9 cellular contexts compared by ENCODE assay signal in genomic region chr1:228058981-228059535, GRCh38. TPM values are rescaled to one million over a fixed set of nuclear protein-coding genes. Genes with fewer than 3 reads are reported as not detected.
DNase-seq lines count a peak whose midpoint lies in the region; ATAC-seq and TF ChIP-seq lines count a peak whose summit lies in the region.
"Had no signal": no experiment of that assay in that cellular context is flagged by ENCODE, and none has a peak within 500 bp of the region (broad histone marks: within the 10 kb centered on the region; RNA-seq: fewer than 3 reads in every experiment).

No MANE protein-coding gene starts in this region.

- no peaks in the 10 kb centered on the region for H3K36me3 Mint-ChIP-seq in Caco-2 (ENCODE audit: insufficient read depth, unreplicated experiment)

- H4K20me1 ChIP-seq in PC-9 (ENCODE audit: insufficient read depth): no peaks in the 10 kb centered on the region
- no peaks in the 10 kb centered on the region for H4K20me1 ChIP-seq in osteoblast (ENCODE audit: insufficient read depth, low read length)

- intact Hi-C loops in Caco-2 (cut with micrococcal nuclease; ENCODE audit: unreplicated experiment) (no loop called here), PC-9 (cut with micrococcal nuclease; ENCODE audit: unreplicated experiment) (no loop called here), colonic mucosa (cut with DNase I) (no loop called here)

- H3K36me3 ChIP-seq in Caco-2 (ENCODE audit: control insufficient read depth, insufficient read depth, low read length): no peaks in the 10 kb centered on the region
- H3K36me3 ChIP-seq in PC-9 (ENCODE audit: low read depth): no peaks in the 10 kb centered on the region
- H3K36me3 ChIP-seq in colonic mucosa: no peaks in the 10 kb centered on the region
- no peaks in the 10 kb centered on the region for H3K36me3 ChIP-seq in osteoblast (ENCODE audit: insufficient read depth, low read length)
- H3K36me3 ChIP-seq: right lobe of liver had no signal

- H3F3A ChIP-seq in PC-9 (ENCODE audit: insufficient read depth, low read depth): peaks cover 30% of the 10 kb centered on the region

- H3K4me2 ChIP-seq in PC-9: peak overlapping the region; percentile 95; the same call in 1 of the 2 replicates
- no peak overlapping the region for H3K4me2 ChIP-seq in osteoblast (ENCODE audit: insufficient read depth, low read length)

- peak overlapping the region in 1 of 2 donors; percentile 50 for H3K9ac ChIP-seq in colonic mucosa (ENCODE audit: low read depth in 2 of 2, low read length in 2 of 2)

- H3K4me3 ChIP-seq in Caco-2 (ENCODE audit: low read depth, low read length): peak overlapping the region; percentile 60
- no peak overlapping the region for H3K4me3 ChIP-seq in PC-9
- peak overlapping the region; percentile 16 for H3K4me3 ChIP-seq in colonic mucosa
- no peak overlapping the region for H3K4me3 ChIP-seq in osteoblast (ENCODE audit: insufficient read depth, low read length)
- H3K4me3 ChIP-seq: right lobe of liver had no signal

- H3K9me2 ChIP-seq in PC-9 (ENCODE audit: insufficient read depth): no peaks in the 10 kb centered on the region

- no peak overlapping the region for H3K27ac Mint-ChIP-seq in Caco-2 (ENCODE audit: unreplicated experiment)

- CTCF ChIA-PET in Caco-2 (lab: Charles Lee): interaction anchor here (0.6 to 1.7 kb wide), 11 partner anchors 11 to 1651 kb away, joined by 3 to 11 read pairs (median 4); partner anchors contain the start of gene PARP1
- CTCF ChIA-PET in PC-9 (lab: Charles Lee): interaction anchor here (0.6 to 1.8 kb wide), 3 partner anchors 14 to 59 kb away, joined by 3 to 14 read pairs (median 3); no protein-coding TSS in a partner anchor

- no peak for ATAC-seq in GM21390 (IDR thresholded peaks at IDR 0.05; ENCODE audit: unreplicated experiment)

- POLR2A ChIA-PET in Caco-2 (lab: Charles Lee) (interaction anchor here (0.6 to 1.8 kb wide), 3 partner anchors 23 to 62 kb away, joined by 5 to 11 read pairs (median 7); partner anchors contain the start of gene ARF1), PC-9 (lab: Charles Lee; ENCODE audit: unreplicated experiment) (interaction anchor here (0.6 kb wide), 2 partner anchors 106 to 313 kb away, joined by 3 read pairs; partner anchors contain the start of gene IBA57)

- H3K4me1 ChIP-seq in Caco-2 (no peaks in the 10 kb centered on the region), PC-9 (replicated peaks; ENCODE audit: insufficient read depth) (peaks cover 15% of the 10 kb centered on the region), colonic mucosa (no peaks in the 10 kb centered on the region), osteoblast (ENCODE audit: insufficient read depth, low read length) (no peaks in the 10 kb centered on the region)
- H3K4me1 ChIP-seq: right lobe of liver had no signal

- H3K79me2 ChIP-seq in PC-9 (ENCODE audit: low read depth) (no peaks in the 10 kb centered on the region), osteoblast (ENCODE audit: insufficient read depth, low read length) (no peaks in the 10 kb centered on the region)

- H3K27ac ChIP-seq in PC-9 (no peak overlapping the region), colonic mucosa (no peak overlapping the region), osteoblast (ENCODE audit: low read depth, low read length) (no peak overlapping the region)
- H3K27ac ChIP-seq: right lobe of liver had no signal

- peaks cover 17% of the 10 kb centered on the region for H3K9me3 Mint-ChIP-seq in Caco-2 (ENCODE audit: unreplicated experiment)

- BruUV-seq in Caco-2 (replicated peaks; lab: Mats Ljungman, UMichigan) (no TSS peak), PC-9 (replicated peaks; lab: Mats Ljungman, UMichigan) (no TSS peak)

- H2AFZ ChIP-seq in PC-9 (no peak overlapping the region), osteoblast (ENCODE audit: low read length) (no peak overlapping the region)

- peaks cover 20% of the 10 kb centered on the region for H3K27me3 Mint-ChIP-seq in Caco-2 (ENCODE audit: insufficient read depth, unreplicated experiment)

- peak overlapping the region; percentile 73 for H3K4me3 Mint-ChIP-seq in Caco-2 (ENCODE audit: unreplicated experiment)

- DNase-seq in Caco-2 (no peak), PC-9 (no peak), colonic mucosa (no peak), osteoblast (ENCODE audit: insufficient read length, low spot score, missing footprints) (peak; percentile 51), NCI-H1092 (lab: John Stamatoyannopoulos, UW) (no peak), NCI-H2081 (lab: John Stamatoyannopoulos, UW) (no peak), SHP77 (lab: John Stamatoyannopoulos, UW) (no peak)

- no peaks in the 10 kb centered on the region for H3K9me3 ChIP-seq in Caco-2
- H3K9me3 ChIP-seq in PC-9 (ENCODE audit: insufficient read depth, low read depth): no peaks in the 10 kb centered on the region
- no peaks in the 10 kb centered on the region for H3K9me3 ChIP-seq in colonic mucosa
- H3K9me3 ChIP-seq in osteoblast (ENCODE audit: low read depth, low read length): no peaks in the 10 kb centered on the region
- H3K9me3 ChIP-seq: right lobe of liver had no signal

- TF ChIP-seq CTCF in Caco-2 (IDR thresholded peaks at IDR 0.05; ENCODE audit: insufficient read depth in 1 of 2, low read depth in 1 of 2, low read length in 1 of 2, severe bottlenecking in 1 of 2, unreplicated experiment in 1 of 2): no peak
- no peak for TF ChIP-seq CTCF in PC-9 (conservative IDR thresholded peaks at IDR 0.05)
- no peak for TF ChIP-seq CTCF in colonic mucosa (IDR thresholded peaks at IDR 0.05)
- no peak for TF ChIP-seq CTCF in osteoblast (IDR thresholded peaks at IDR 0.05; ENCODE audit: extremely low read depth, low read depth, low read length)

- no peaks in the 10 kb centered on the region for H3K4me1 Mint-ChIP-seq in Caco-2 (ENCODE audit: low read depth, unreplicated experiment)

- H3K27me3 ChIP-seq in Caco-2 (replicated peaks; ENCODE audit: control insufficient read depth, insufficient read depth, low read length) (no peaks in the 10 kb centered on the region; the same call in 1 of the 2 replicates), PC-9 (ENCODE audit: insufficient read depth, low read depth) (no peaks in the 10 kb centered on the region), colonic mucosa (peaks cover 31% of the 10 kb centered on the region), osteoblast (ENCODE audit: insufficient read depth, low read length) (peaks cover 56% of the 10 kb centered on the region)

RNA-seq across cellular contexts. Expression of gene ARF1, which starts 23.4 kb away (rescaled TPM):
- total RNA-seq in Caco-2 (2022) (374 and 378 TPM in 2 replicates), PC-9 (2021) (431 and 595 TPM in 2 replicates), colonic mucosa (100 to 1,000 TPM; 522 to 586 TPM), osteoblast (231 and 248 TPM in 2 replicates)

RNA-seq across cellular contexts. Expression of gene C1orf35, which starts 44.1 kb away (rescaled TPM):
- total RNA-seq in Caco-2 (2022): 34.2 and 34.5 TPM in 2 replicates
- total RNA-seq in PC-9 (2021): 26.4 and 37.6 TPM in 2 replicates
- 10 to 100 TPM; 14.9 to 26.4 TPM for total RNA-seq in colonic mucosa
- 5.3 and 5.4 TPM in 2 replicates for total RNA-seq in osteoblast

RNA-seq across cellular contexts. Expression of gene MRPL55, which starts 50.0 kb away (rescaled TPM):
- total RNA-seq in Caco-2 (2022) (63.7 and 69.9 TPM in 2 replicates), PC-9 (2021) (81.0 and 84.4 TPM in 2 replicates), colonic mucosa (10 to 100 TPM; 33.0 to 60.7 TPM), osteoblast (34.5 and 51.4 TPM in 2 replicates)

RNA-seq across cellular contexts. Expression of gene WNT3A, which starts 52.3 kb away (rescaled TPM):
- total RNA-seq in Caco-2 (2022) (0.09 TPM in 2 replicates), PC-9 (2021) (0.24 and 0.53 TPM in 2 replicates), colonic mucosa (not detected), osteoblast (not detected in 2 replicates)
- total RNA-seq: right lobe of liver had no signal

Comparison
In these comparisons a context has a peak if more than half of its experiments do, and no peak if none do; other contexts are left out.
1. H3K4me3 ChIP-seq: peak in Caco-2 (single experiment) and colonic mucosa (single experiment); none in PC-9 (single experiment) and osteoblast (single experiment).